ENCODE assay signal across 1 cellular context in the genomic region with DNA sequence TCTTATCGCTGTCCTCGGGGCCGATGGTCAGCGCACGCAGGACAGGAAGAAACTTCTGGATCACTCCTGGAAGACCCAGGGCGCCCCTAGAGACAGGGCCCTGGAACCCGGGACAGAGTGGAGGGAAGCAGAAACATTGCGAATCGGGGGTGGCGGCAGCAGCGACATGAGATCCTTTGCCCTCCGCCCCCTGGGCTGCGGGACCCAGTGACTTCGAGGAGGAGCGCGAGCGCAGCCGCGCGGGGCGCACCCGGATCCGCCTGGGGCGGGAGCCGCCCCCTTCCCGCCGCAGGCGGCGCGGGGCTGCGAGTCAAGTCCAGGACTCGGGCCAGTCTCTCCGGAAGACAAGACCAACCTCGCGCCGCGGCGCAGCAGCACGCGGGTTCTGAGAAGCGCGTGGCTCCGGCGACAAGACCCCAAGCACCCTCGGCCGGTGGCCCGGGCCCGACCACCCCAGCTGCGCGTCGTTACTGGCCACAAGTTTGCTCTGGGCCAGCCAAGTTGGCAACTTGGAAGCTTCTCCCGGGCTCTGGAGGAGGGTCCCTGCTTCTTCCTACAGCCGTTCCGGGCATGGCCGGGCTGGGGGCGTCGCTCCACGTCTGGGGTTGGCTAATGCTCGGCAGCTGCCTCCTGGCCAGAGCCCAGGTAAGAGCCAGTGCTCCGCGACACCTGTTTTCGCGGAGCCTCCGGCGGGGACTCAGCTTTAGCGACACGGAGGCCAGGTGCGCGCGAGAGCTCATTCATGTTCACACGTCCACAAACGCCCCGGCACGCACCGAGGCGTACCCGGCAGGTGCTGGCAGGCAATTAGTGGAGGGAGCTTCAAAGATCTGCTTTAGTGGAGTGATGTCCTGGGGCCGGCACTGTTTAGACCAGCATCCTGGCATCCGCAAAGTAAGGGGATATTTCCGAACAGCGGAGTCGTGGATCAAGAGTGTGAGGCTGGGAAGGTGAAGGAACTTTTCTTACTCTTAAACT.
TF ChIP-seq lines count a peak whose summit lies in the region.

Gene PTH2R (plus strand): TSS at position 319 of the 978 bp plus-strand sequence. CDS start 252 bp downstream, at position 571.

TF ChIP-seq in WTC11, 78 proteins besides CTCF, POLR2A, EP300 and RAD21 (continued from another document):
- no peak for TF ChIP-seq ELF4 (CRISPR knock-in tag; IDR thresholded peaks at IDR 0.05; ENCODE audit: low read depth)
- TF ChIP-seq, protein P1, sequence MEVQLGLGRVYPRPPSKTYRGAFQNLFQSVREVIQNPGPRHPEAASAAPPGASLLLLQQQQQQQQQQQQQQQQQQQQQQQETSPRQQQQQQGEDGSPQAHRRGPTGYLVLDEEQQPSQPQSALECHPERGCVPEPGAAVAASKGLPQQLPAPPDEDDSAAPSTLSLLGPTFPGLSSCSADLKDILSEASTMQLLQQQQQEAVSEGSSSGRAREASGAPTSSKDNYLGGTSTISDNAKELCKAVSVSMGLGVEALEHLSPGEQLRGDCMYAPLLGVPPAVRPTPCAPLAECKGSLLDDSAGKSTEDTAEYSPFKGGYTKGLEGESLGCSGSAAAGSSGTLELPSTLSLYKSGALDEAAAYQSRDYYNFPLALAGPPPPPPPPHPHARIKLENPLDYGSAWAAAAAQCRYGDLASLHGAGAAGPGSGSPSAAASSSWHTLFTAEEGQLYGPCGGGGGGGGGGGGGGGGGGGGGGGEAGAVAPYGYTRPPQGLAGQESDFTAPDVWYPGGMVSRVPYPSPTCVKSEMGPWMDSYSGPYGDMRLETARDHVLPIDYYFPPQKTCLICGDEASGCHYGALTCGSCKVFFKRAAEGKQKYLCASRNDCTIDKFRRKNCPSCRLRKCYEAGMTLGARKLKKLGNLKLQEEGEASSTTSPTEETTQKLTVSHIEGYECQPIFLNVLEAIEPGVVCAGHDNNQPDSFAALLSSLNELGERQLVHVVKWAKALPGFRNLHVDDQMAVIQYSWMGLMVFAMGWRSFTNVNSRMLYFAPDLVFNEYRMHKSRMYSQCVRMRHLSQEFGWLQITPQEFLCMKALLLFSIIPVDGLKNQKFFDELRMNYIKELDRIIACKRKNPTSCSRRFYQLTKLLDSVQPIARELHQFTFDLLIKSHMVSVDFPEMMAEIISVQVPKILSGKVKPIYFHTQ (CRISPR knock-in tag; IDR thresholded peaks at IDR 0.05): no peak
- TF ChIP-seq CDX4 (CRISPR knock-in tag; IDR thresholded peaks at IDR 0.05; ENCODE audit: borderline replicate concordance): no peak
- no peak for TF ChIP-seq CBFB (CRISPR knock-in tag; IDR thresholded peaks at IDR 0.05; ENCODE audit: low read depth)
- TF ChIP-seq, protein P2, sequence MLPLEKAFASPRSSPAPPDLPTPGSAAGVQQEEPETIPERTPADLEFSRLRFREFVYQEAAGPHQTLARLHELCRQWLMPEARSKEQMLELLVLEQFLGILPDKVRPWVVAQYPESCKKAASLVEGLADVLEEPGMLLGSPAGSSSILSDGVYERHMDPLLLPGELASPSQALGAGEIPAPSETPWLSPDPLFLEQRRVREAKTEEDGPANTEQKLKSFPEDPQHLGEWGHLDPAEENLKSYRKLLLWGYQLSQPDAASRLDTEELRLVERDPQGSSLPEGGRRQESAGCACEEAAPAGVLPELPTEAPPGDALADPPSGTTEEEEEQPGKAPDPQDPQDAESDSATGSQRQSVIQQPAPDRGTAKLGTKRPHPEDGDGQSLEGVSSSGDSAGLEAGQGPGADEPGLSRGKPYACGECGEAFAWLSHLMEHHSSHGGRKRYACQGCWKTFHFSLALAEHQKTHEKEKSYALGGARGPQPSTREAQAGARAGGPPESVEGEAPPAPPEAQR (CRISPR knock-in tag; IDR thresholded peaks at IDR 0.05): no peak
- TF ChIP-seq FOXP1 (CRISPR knock-in tag; IDR thresholded peaks at IDR 0.05; ENCODE audit: borderline replicate concordance): peak; percentile 85
- no peak; the same call in 1 of the 2 replicates for TF ChIP-seq TEAD1 (CRISPR knock-in tag; IDR thresholded peaks at IDR 0.05)
- TF ChIP-seq GTF2I (CRISPR knock-in tag; conservative IDR thresholded peaks at IDR 0.05): no peak
- TF ChIP-seq STAT6 (CRISPR knock-in tag; conservative IDR thresholded peaks at IDR 0.05; ENCODE audit: low read depth): no peak
- TF ChIP-seq ZNF512 (CRISPR knock-in tag; IDR thresholded peaks at IDR 0.05; ENCODE audit: borderline replicate concordance): 0 out of 2 replicates have a peak, but pooled peaks have one; percentile 44
- TF ChIP-seq MYBL2 (CRISPR knock-in tag; IDR thresholded peaks at IDR 0.05): peak; percentile 88
- TF ChIP-seq ZNF138 (CRISPR knock-in tag; conservative IDR thresholded peaks at IDR 0.05): no peak
- TF ChIP-seq, protein P3, sequence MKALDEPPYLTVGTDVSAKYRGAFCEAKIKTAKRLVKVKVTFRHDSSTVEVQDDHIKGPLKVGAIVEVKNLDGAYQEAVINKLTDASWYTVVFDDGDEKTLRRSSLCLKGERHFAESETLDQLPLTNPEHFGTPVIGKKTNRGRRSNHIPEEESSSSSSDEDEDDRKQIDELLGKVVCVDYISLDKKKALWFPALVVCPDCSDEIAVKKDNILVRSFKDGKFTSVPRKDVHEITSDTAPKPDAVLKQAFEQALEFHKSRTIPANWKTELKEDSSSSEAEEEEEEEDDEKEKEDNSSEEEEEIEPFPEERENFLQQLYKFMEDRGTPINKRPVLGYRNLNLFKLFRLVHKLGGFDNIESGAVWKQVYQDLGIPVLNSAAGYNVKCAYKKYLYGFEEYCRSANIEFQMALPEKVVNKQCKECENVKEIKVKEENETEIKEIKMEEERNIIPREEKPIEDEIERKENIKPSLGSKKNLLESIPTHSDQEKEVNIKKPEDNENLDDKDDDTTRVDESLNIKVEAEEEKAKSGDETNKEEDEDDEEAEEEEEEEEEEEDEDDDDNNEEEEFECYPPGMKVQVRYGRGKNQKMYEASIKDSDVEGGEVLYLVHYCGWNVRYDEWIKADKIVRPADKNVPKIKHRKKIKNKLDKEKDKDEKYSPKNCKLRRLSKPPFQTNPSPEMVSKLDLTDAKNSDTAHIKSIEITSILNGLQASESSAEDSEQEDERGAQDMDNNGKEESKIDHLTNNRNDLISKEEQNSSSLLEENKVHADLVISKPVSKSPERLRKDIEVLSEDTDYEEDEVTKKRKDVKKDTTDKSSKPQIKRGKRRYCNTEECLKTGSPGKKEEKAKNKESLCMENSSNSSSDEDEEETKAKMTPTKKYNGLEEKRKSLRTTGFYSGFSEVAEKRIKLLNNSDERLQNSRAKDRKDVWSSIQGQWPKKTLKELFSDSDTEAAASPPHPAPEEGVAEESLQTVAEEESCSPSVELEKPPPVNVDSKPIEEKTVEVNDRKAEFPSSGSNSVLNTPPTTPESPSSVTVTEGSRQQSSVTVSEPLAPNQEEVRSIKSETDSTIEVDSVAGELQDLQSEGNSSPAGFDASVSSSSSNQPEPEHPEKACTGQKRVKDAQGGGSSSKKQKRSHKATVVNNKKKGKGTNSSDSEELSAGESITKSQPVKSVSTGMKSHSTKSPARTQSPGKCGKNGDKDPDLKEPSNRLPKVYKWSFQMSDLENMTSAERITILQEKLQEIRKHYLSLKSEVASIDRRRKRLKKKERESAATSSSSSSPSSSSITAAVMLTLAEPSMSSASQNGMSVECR (CRISPR knock-in tag; IDR thresholded peaks at IDR 0.05; ENCODE audit: borderline replicate concordance): 0 out of 2 replicates have a peak, but pooled peaks have one; percentile 14
- TF ChIP-seq ZNF121 (CRISPR knock-in tag; IDR thresholded peaks at IDR 0.05): no peak
- no peak for TF ChIP-seq CREB1 (CRISPR knock-in tag; IDR thresholded peaks at IDR 0.05)
- TF ChIP-seq, protein P4, sequence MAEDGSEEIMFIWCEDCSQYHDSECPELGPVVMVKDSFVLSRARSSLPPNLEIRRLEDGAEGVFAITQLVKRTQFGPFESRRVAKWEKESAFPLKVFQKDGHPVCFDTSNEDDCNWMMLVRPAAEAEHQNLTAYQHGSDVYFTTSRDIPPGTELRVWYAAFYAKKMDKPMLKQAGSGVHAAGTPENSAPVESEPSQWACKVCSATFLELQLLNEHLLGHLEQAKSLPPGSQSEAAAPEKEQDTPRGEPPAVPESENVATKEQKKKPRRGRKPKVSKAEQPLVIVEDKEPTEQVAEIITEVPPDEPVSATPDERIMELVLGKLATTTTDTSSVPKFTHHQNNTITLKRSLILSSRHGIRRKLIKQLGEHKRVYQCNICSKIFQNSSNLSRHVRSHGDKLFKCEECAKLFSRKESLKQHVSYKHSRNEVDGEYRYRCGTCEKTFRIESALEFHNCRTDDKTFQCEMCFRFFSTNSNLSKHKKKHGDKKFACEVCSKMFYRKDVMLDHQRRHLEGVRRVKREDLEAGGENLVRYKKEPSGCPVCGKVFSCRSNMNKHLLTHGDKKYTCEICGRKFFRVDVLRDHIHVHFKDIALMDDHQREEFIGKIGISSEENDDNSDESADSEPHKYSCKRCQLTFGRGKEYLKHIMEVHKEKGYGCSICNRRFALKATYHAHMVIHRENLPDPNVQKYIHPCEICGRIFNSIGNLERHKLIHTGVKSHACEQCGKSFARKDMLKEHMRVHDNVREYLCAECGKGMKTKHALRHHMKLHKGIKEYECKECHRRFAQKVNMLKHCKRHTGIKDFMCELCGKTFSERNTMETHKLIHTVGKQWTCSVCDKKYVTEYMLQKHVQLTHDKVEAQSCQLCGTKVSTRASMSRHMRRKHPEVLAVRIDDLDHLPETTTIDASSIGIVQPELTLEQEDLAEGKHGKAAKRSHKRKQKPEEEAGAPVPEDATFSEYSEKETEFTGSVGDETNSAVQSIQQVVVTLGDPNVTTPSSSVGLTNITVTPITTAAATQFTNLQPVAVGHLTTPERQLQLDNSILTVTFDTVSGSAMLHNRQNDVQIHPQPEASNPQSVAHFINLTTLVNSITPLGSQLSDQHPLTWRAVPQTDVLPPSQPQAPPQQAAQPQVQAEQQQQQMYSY (CRISPR knock-in tag; IDR thresholded peaks at IDR 0.05): no peak
- no peak for TF ChIP-seq ZNF263 (CRISPR knock-in tag; IDR thresholded peaks at IDR 0.05; ENCODE audit: low read depth)
- TF ChIP-seq ZNF423 (CRISPR knock-in tag; IDR thresholded peaks at IDR 0.05): peak; percentile 54
